12 cellular contexts compared by ENCODE assay signal in genomic region chr10:101311440-101312067, GRCh38. TPM values are rescaled to one million over a fixed set of nuclear protein-coding genes. Genes with fewer than 3 reads are reported as not detected.
DNase-seq lines count a peak whose midpoint lies in the region; ATAC-seq, FAIRE-seq and TF ChIP-seq lines count a peak whose summit lies in the region.
"Had no signal": no experiment of that assay in that cellular context is flagged by ENCODE, and none has a peak within 500 bp of the region (broad histone marks: within the 10 kb centered on the region; RNA-seq: fewer than 3 reads in every experiment).

No MANE protein-coding gene starts in this region.

- TF ChIP-seq POLR2A in HepG2 (IDR thresholded peaks at IDR 0.05; ENCODE audit: insufficient read depth in 1 of 2, low read depth in 2 of 2, low read length in 2 of 2): no peak
- TF ChIP-seq POLR2A in testis (IDR thresholded peaks at IDR 0.05): no peak
- TF ChIP-seq POLR2A in H54 (IDR thresholded peaks at IDR 0.05; ENCODE audit: low read depth, low read length): no peak

- POLR2A ChIA-PET in HepG2 (lab: Yijun Ruan, JAX): no interaction called here

- H3K4me1 ChIP-seq in ectodermal cell (ENCODE audit: control insufficient read depth, insufficient read depth, low read length): peaks cover 12% of the 10 kb centered on the region
- H3K4me1 ChIP-seq in HepG2 (ENCODE audit: insufficient read depth, low read length): no peaks in the 10 kb centered on the region
- H3K4me1 ChIP-seq in testis: peaks cover 8% of the 10 kb centered on the region

- intact Hi-C loops in HepG2 (cut with micrococcal nuclease; ENCODE audit: unreplicated experiment) (no loop called here), testis (cut with DNase I; ENCODE audit: low total_unique reads) (no loop called here), Calu3 (cut with micrococcal nuclease; ENCODE audit: unreplicated experiment) (no loop called here)

- H3K27ac Mint-ChIP-seq in Calu3 (ENCODE audit: unreplicated experiment): no peak overlapping the region

- peaks cover 69% of the 10 kb centered on the region for H3K27me3 Mint-ChIP-seq in activated T-cell treated with anti-CD3 and anti-CD28 coated beads, Interleukin-2, amount 50 U/mL, for 4 hours (ENCODE audit: low read depth)
- H3K27me3 Mint-ChIP-seq in Calu3 (ENCODE audit: unreplicated experiment): peaks cover 75% of the 10 kb centered on the region

- H4K20me1 ChIP-seq in HepG2 (ENCODE audit: insufficient read depth, low read length): no peaks in the 10 kb centered on the region

- H3K4me3 Mint-ChIP-seq in activated T-cell treated with anti-CD3 and anti-CD28 coated beads, Interleukin-2, amount 50 U/mL, for 4 hours: peak overlapping the region; percentile 59
- H3K4me3 Mint-ChIP-seq in Calu3 (ENCODE audit: low read depth, unreplicated experiment): no peak overlapping the region

- H3K9me3 Mint-ChIP-seq in activated T-cell treated with anti-CD3 and anti-CD28 coated beads, Interleukin-2, amount 50 U/mL, for 4 hours: no peaks in the 10 kb centered on the region
- H3K9me3 Mint-ChIP-seq in Calu3 (ENCODE audit: low read depth, unreplicated experiment): no peaks in the 10 kb centered on the region

- TF ChIP-seq RAD21 in HepG2 (CRISPR knock-in tag; IDR thresholded peaks at IDR 0.05): no peak

- no peak for TF ChIP-seq CTCF in HepG2 (CRISPR knock-in tag; IDR thresholded peaks at IDR 0.05)
- no peak for TF ChIP-seq CTCF in testis (IDR thresholded peaks at IDR 0.05)
- no peak for TF ChIP-seq CTCF in Calu3 (IDR thresholded peaks at IDR 0.05; ENCODE audit: unreplicated experiment)

- H3K27ac ChIP-seq in ectodermal cell (ENCODE audit: insufficient read depth, low read depth, low read length, poor library complexity, severe bottlenecking) (no peak overlapping the region), HepG2 (ENCODE audit: extremely low read length, insufficient read depth, low read length) (no peak overlapping the region), testis (no peak overlapping the region)

- CTCF ChIA-PET in HepG2 (lab: Yijun Ruan, JAX; ENCODE audit: low intra/inter-chr PET ratio, low total read pairs): no interaction called here
- CTCF ChIA-PET in Calu3 (lab: Charles Lee): no interaction called here

- no peak for TF ChIP-seq EP300 in HepG2 (IDR thresholded peaks at IDR 0.05; ENCODE audit: low read depth in 2 of 2, low read length in 2 of 2)
- TF ChIP-seq EP300 in HepG2 (CRISPR knock-in tag; IDR thresholded peaks at IDR 0.05; ENCODE audit: borderline replicate concordance): no peak

- no peak for DNase-seq in activated T-cell treated with anti-CD3 and anti-CD28 coated beads, Interleukin-2, amount 50 U/mL, for 4 hours
- no peak for DNase-seq in activated T-cell treated with anti-CD3 and anti-CD28 coated beads, Interleukin-2, amount 50 U/mL, for 1 hour
- no peak for DNase-seq in HepG2 (ENCODE audit: low spot score)
- DNase-seq in testis: peak; percentile 27
- DNase-seq in H54 (ENCODE audit: insufficient read length, low spot score): no peak
- DNase-seq in NCI-H526 treated with DMSO at 0.1 percent for 48 hours (lab: John Stamatoyannopoulos, UW): no peak
- no peak for DNase-seq in Calu3
- DNase-seq: activated CD8-positive, alpha-beta memory T cell treated with anti-CD3 and anti-CD28 coated beads, Interleukin-2, amount 50 U/mL, for 4 hours; NCI-H2171 treated with DMSO at 0.1 percent for 48 hours; stimulated activated CD4-positive, alpha-beta T cell treated with anti-CD3 and anti-CD28 coated beads, Interleukin-4, amount 100 ng/mL, for 4 hours had no signal

- H3K36me3 Mint-ChIP-seq in activated T-cell treated with anti-CD3 and anti-CD28 coated beads, Interleukin-2, amount 50 U/mL, for 4 hours (ENCODE audit: insufficient read depth): no peaks in the 10 kb centered on the region
- no peaks in the 10 kb centered on the region for H3K36me3 Mint-ChIP-seq in Calu3 (ENCODE audit: insufficient read depth, unreplicated experiment)

- no peak for FAIRE-seq in HepG2 (lab: Jason Lieb, UNC)
- no peak for FAIRE-seq in H54 (lab: Jason Lieb, UNC)

- peaks cover 17% of the 10 kb centered on the region for H3K27me3 ChIP-seq in ectodermal cell (ENCODE audit: control insufficient read depth, insufficient read depth, low read length, poor library complexity, severe bottlenecking)
- H3K27me3 ChIP-seq in HepG2 (ENCODE audit: control insufficient read depth in 1 of 2, insufficient read depth in 2 of 2, low read length in 2 of 2): peaks cover 0 to 41% of the 10 kb centered on the region in 2 experiments; a peak in 2 of 5 replicates
- no peaks in the 10 kb centered on the region for H3K27me3 ChIP-seq in testis

- no TSS peak for BruUV-seq in HepG2 (replicated peaks; lab: Mats Ljungman, UMichigan)
- BruUV-seq in Calu3 (replicated peaks; lab: Mats Ljungman, UMichigan): no TSS peak

- no peaks in the 10 kb centered on the region for H3K79me2 ChIP-seq in HepG2 (ENCODE audit: insufficient read depth, low read length)

- no peak overlapping the region for H2AFZ ChIP-seq in HepG2 (ENCODE audit: low read length)

- in situ Hi-C loops in HepG2 (cut with HindIII; ENCODE audit: extremely low pct_ligation_motif_present, low pct_unique_long_range_greater_than_20kb): no loop called here

- peak in 1 of 2 donors; percentile 46 for ATAC-seq in activated T-cell treated with anti-CD3 and anti-CD28 coated beads, Interleukin-2, amount 50 U/mL, for 4 hours
- ATAC-seq in HepG2: peak; percentile 57
- ATAC-seq: esophagus mucosa had no signal

- H3K9ac ChIP-seq in HepG2 (ENCODE audit: insufficient read depth, low read depth, low read length): no peak overlapping the region

- H3K4me1 Mint-ChIP-seq in activated T-cell treated with anti-CD3 and anti-CD28 coated beads, Interleukin-2, amount 50 U/mL, for 4 hours (ENCODE audit: low read depth): peaks cover 7% of the 10 kb centered on the region
- H3K4me1 Mint-ChIP-seq in Calu3 (ENCODE audit: low read depth, unreplicated experiment): peaks cover 8% of the 10 kb centered on the region

- H3K4me3 ChIP-seq in ectodermal cell (ENCODE audit: insufficient read depth, low read depth, low read length) (peak overlapping the region; percentile 24), HepG2 (replicated peaks in 1 of 3; ENCODE audit: insufficient read depth in 1 of 3, low read depth in 2 of 3, low read length in 3 of 3) (no peak overlapping the region), testis (peak overlapping the region in 1 of 2 donors; percentile 27)

- no peak overlapping the region for H3K4me2 ChIP-seq in HepG2 (ENCODE audit: low read depth, low read length)

- 55 to 56% methylated on average over 10 to 11 of the region's 11 CpGs for WGBS in ectodermal cell, 2 experiments
- WGBS in HepG2 (ENCODE audit: low lambda C conversion rate): 14% methylated on average over 10 of the region's 11 CpGs
- 18 to 20% methylated on average over 11 of the region's 11 CpGs for WGBS in testis, 2 donors

- no peaks in the 10 kb centered on the region for H3K36me3 ChIP-seq in ectodermal cell (ENCODE audit: control insufficient read depth, insufficient read depth, low read length)
- no peaks in the 10 kb centered on the region for H3K36me3 ChIP-seq in HepG2 (replicated peaks in 1 of 2; ENCODE audit: control insufficient read depth in 1 of 2, insufficient read depth in 2 of 2, low read length in 2 of 2)
- H3K36me3 ChIP-seq in testis (ENCODE audit: low read depth, missing control alignments): no peaks in the 10 kb centered on the region

- no peaks in the 10 kb centered on the region for H3K9me3 ChIP-seq in ectodermal cell (ENCODE audit: control insufficient read depth, low read length)
- no peaks in the 10 kb centered on the region for H3K9me3 ChIP-seq in HepG2 (ENCODE audit: low read length)
- no peaks in the 10 kb centered on the region for H3K9me3 ChIP-seq in testis

TF ChIP-seq in HepG2, 621 proteins besides CTCF, POLR2A, EP300 and RAD21:
- TF ChIP-seq ZNF350 (CRISPR knock-in tag; IDR thresholded peaks at IDR 0.05; ENCODE audit: borderline replicate concordance, low read depth) (no peak), CREM (IDR thresholded peaks at IDR 0.05) (no peak), CREM (CRISPR knock-in tag; IDR thresholded peaks at IDR 0.05) (no peak), ZNF629 (CRISPR knock-in tag; conservative IDR thresholded peaks at IDR 0.05) (0 out of 2 replicates have a peak, but pooled peaks have one; percentile 22)
TF ChIP-seq in HepG2: peak in this region for 1.

RNA-seq across cellular contexts. Expression of gene BTRC, which starts 42.4 kb away (rescaled TPM):
- total RNA-seq in activated T-cell treated with anti-CD3 and anti-CD28 coated beads, Interleukin-2, amount 50 U/mL, for 4 hours: 10 to 100 TPM; 14.2 to 19.5 (median 14.8) TPM
- 29.6 TPM for polyA plus RNA-seq in ectodermal cell (2013, experiment 1 of 4)
- 36.7 TPM for polyA plus RNA-seq in ectodermal cell (2013, experiment 2 of 4)
- polyA plus RNA-seq in ectodermal cell (2013, experiment 3 of 4): 18.6 TPM
- polyA plus RNA-seq in ectodermal cell (2013, experiment 4 of 4): 22.8 TPM
- 14.4 and 26.0 TPM in 2 replicates for total RNA-seq in HepG2 (2016; rRNA removed; fragmentation: Illumina TruSeq; extraction: Trizol)
- total RNA-seq in HepG2 (2016; cell fraction: cytosol; rRNA removed; fragmentation: Illumina TruSeq; extraction: Trizol; ENCODE audit: low read depth): 2.2 and 2.6 TPM in 2 replicates
- total RNA-seq in HepG2 (2016; cell fraction: insoluble cytoplasmic fraction; rRNA removed; fragmentation: Illumina TruSeq; extraction: Trizol): 14.5 and 25.7 TPM in 2 replicates
- 5.5 and 5.9 TPM in 2 replicates for total RNA-seq in HepG2 (2016; cell fraction: membrane; rRNA removed; fragmentation: Illumina TruSeq; extraction: Trizol)
- total RNA-seq in HepG2 (2016; cell fraction: nucleus; rRNA removed; fragmentation: Illumina TruSeq; extraction: Trizol): 9.6 and 9.8 TPM in 2 replicates
- polyA plus RNA-seq in HepG2 (2011; rRNA removed): 10.7 and 12.0 TPM in 2 replicates
- polyA plus RNA-seq in HepG2 (2011; cell fraction: cytosol; rRNA removed): 6.9 and 11.2 TPM in 2 replicates
- polyA plus RNA-seq in HepG2 (2011; cell fraction: nucleus; rRNA removed): 7.8 and 8.8 TPM in 2 replicates
- 9.1 and 10.5 TPM in 2 replicates for polyA plus RNA-seq in HepG2 (2012)
- polyA plus RNA-seq in HepG2 (2016; cell fraction: cytosol; fragmentation: Illumina TruSeq; extraction: Trizol; ENCODE audit: low read depth): 0.51 and 0.66 TPM in 2 replicates
- polyA plus RNA-seq in HepG2 (2016; cell fraction: insoluble cytoplasmic fraction; fragmentation: Illumina TruSeq; extraction: Trizol; ENCODE audit: low read depth): 18.0 and 20.8 TPM in 2 replicates
- 1.9 and 2.3 TPM in 2 replicates for polyA plus RNA-seq in HepG2 (2016; cell fraction: membrane; fragmentation: Illumina TruSeq; extraction: Trizol; ENCODE audit: low read depth)
- polyA plus RNA-seq in HepG2 (2016; cell fraction: nucleus; fragmentation: Illumina TruSeq; extraction: Trizol; ENCODE audit: insufficient read depth, low read depth): 8.8 and 9.8 TPM in 2 replicates
- polyA minus RNA-seq in HepG2 (2011; rRNA and poly(A)+ RNA removed; ENCODE audit: low replicate concordance): 19.3 and 21.9 TPM in 2 replicates
- polyA minus RNA-seq in HepG2 (2011; cell fraction: cytosol; rRNA and poly(A)+ RNA removed): 12.1 and 16.2 TPM in 2 replicates
- polyA minus RNA-seq in HepG2 (2011; cell fraction: nucleus; rRNA and poly(A)+ RNA removed): 17.8 and 21.1 TPM in 2 replicates
- 10 to 100 TPM; 40.0 to 43.8 TPM for total RNA-seq in testis
- polyA plus RNA-seq in testis (ENCODE audit: insufficient read depth, low read depth, low replicate concordance): 41.0 TPM
- total RNA-seq in Calu3 (2022): 7.9 and 10.8 TPM in 2 replicates
